In the genomic region with DNA sequence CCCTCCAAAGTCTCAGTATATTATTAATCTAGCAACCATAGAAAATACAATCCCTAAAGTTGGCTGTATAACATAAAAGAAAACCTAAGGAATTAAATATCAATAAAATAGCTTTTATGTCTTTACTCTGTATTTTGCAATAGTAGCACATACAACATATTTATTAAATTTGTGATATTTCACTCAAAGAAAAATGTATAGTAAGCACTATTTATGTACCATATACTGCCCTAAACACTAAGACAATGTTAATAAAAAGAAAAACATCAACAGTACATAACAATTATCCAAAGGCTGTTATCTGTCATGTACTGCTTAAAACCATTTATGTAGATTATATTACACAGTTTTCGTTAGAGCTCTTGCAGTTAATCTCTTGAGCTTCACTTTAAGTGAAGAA, we compare ENCODE assay signal across 29 cellular contexts.
"Had no signal": no experiment of that assay in that cellular context is flagged by ENCODE, and none has a peak within 500 bp of the region (broad histone marks: within the 10 kb centered on the region; RNA-seq: fewer than 3 reads in every experiment).

No MANE protein-coding gene starts in this region.

- H3K27me3 ChIP-seq: adrenal gland, body of pancreas, dorsolateral prefrontal cortex had no signal

- H3K4me3 ChIP-seq: adrenal gland, body of pancreas, coronary artery, dorsolateral prefrontal cortex had no signal

- ATAC-seq: activated CD4-positive, alpha-beta T cell treated with anti-CD3 and anti-CD28 coated beads for 36 hours; activated CD8-positive, alpha-beta memory T cell treated with anti-CD3 and anti-CD28 coated beads, Interleukin-2, amount 10 ng/mL, durations not matched to agents 7 days and 5 days; activated CD8-positive, alpha-beta T cell treated with anti-CD3 and anti-CD28 coated beads, Interleukin-2, amount 10 ng/mL, durations not matched to agents 7 days and 5 days; activated naive CD8-positive, alpha-beta T cell treated with anti-CD3 and anti-CD28 coated beads, Interleukin-2, amount 50 U/mL, for 24 hours; body of pancreas; esophagus mucosa had no signal

- H3K9me3 ChIP-seq: adrenal gland, body of pancreas had no signal

- FAIRE-seq: frontal cortex had no signal

- H3K36me3 ChIP-seq: adrenal gland had no signal

- H3K27ac ChIP-seq: adrenal gland, body of pancreas, coronary artery, dorsolateral prefrontal cortex had no signal

- H3K4me1 ChIP-seq: adrenal gland, body of pancreas had no signal

- DNase-seq: activated CD4-positive, alpha-beta memory T cell treated with anti-CD3 and anti-CD28 coated beads for 36 hours; activated CD4-positive, alpha-beta T cell treated with anti-CD3 and anti-CD28 coated beads for 36 hours; activated CD4-positive, alpha-beta T cell treated with anti-CD3 and anti-CD28 coated beads, Interleukin-2, amount 10 ng/mL, durations not matched to agents 24 days and 14 days; activated CD4-positive, CD25-positive, alpha-beta regulatory T cell; activated CD4-positive, CD25-positive, alpha-beta regulatory T cell treated with anti-CD3 and anti-CD28 coated beads, Interleukin-2, amount 50 U/mL, for 72 hours; activated CD8-positive, alpha-beta memory T cell treated with anti-CD3 and anti-CD28 coated beads, Interleukin-2, amount 10 ng/mL, durations not matched to agents 7 days and 5 days; activated CD8-positive, alpha-beta memory T cell treated with anti-CD3 and anti-CD28 coated beads, Interleukin-2, amount 50 U/mL, for 4 hours; activated CD8-positive, alpha-beta T cell treated with anti-CD3 and anti-CD28 coated beads, Interleukin-2, amount 10 ng/mL, durations not matched to agents 7 days and 5 days; activated effector memory CD4-positive, alpha-beta T cell treated with anti-CD3 and anti-CD28 coated beads, Interleukin-2, amount 50 U/mL, for 16 hours; activated naive CD4-positive, alpha-beta T cell treated with anti-CD3 and anti-CD28 coated beads for 36 hours; activated naive CD8-positive, alpha-beta T cell treated with anti-CD3 and anti-CD28 coated beads for 36 hours; activated naive CD8-positive, alpha-beta T cell treated with anti-CD3 and anti-CD28 coated beads, Interleukin-2, amount 50 U/mL, for 24 hours; activated T-cell treated with anti-CD3 and anti-CD28 coated beads, Interleukin-2, amount 50 U/mL, for 1 hour; activated T-cell treated with anti-CD3 and anti-CD28 coated beads, Interleukin-2, amount 50 U/mL, for 48 hours; adrenal gland; amygdala; aorta; body of pancreas; caudate nucleus; cerebellar nuclear complex; dorsolateral prefrontal cortex; effector memory CD4-positive, alpha-beta T cell; endodermal cell; foreskin fibroblast; head of caudate nucleus; T-helper 2 cell had no signal
